ENCODE assay signal across 1 cellular context in the genomic region with DNA sequence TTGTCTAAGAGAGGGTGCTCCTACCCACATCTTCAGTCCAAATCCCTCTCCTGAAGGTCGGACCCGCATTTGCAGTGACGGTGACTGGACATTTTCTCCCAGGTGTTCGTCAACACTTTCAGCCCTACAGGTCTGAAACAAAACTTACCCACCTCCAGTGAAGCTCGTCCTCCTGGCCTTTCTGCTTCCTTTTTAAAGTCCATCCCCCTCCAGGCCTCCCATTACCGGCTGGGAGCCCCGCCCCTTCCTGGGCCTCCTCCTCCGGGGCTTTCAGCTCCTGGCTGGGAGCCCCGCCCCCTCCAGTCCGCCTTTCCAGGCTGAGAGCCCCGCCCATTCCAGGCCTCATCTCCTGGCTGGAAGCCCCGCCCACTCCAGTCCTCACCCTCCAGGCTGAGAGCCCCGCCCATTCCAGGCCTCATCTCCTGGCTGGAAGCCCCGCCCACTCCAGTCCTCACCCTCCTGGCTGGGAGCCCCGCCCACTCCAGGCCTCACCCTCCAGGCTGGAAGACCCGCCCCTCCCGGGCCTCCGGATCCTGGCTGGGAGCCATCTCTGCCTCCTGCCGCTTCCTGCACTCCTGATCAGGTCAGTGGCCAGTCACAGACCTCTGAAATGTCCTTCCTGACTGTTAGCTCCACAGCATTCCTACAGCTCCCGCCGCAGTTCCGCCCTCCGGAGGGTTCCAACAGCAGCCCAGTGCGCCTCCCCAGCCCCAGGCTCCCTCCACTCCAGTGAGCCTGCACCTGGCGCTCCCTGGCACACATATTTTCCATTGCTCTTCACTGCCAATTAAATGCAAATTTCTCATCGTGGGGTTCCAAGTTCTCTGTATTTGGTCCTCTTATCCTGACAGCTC.
TF ChIP-seq lines count a peak whose summit lies in the region.

No MANE protein-coding gene starts in this region.

TF ChIP-seq in liver, 16 proteins besides CTCF, POLR2A, EP300 and RAD21 (continued from another document):
- TF ChIP-seq, protein P1, sequence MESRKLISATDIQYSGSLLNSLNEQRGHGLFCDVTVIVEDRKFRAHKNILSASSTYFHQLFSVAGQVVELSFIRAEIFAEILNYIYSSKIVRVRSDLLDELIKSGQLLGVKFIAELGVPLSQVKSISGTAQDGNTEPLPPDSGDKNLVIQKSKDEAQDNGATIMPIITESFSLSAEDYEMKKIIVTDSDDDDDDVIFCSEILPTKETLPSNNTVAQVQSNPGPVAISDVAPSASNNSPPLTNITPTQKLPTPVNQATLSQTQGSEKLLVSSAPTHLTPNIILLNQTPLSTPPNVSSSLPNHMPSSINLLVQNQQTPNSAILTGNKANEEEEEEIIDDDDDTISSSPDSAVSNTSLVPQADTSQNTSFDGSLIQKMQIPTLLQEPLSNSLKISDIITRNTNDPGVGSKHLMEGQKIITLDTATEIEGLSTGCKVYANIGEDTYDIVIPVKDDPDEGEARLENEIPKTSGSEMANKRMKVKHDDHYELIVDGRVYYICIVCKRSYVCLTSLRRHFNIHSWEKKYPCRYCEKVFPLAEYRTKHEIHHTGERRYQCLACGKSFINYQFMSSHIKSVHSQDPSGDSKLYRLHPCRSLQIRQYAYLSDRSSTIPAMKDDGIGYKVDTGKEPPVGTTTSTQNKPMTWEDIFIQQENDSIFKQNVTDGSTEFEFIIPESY (IDR thresholded peaks at IDR 0.05), result peak; percentile 14
- peak; percentile 90 for TF ChIP-seq YY1 (IDR thresholded peaks at IDR 0.05)
- TF ChIP-seq JUND (IDR thresholded peaks at IDR 0.05), result peak in 1 of 2 donors; percentile 39
- TF ChIP-seq RXRA (IDR thresholded peaks at IDR 0.05), result peak; percentile 71 to 77
- no peak for TF ChIP-seq FOXA2 (IDR thresholded peaks at IDR 0.05)
- TF ChIP-seq GABPA (IDR thresholded peaks at IDR 0.05 in 1 of 2, conservative IDR thresholded peaks at IDR 0.05 in 1 of 2), result peak in 1 of 2 donors; percentile 66
- peak; percentile 90 for TF ChIP-seq SP1 (IDR thresholded peaks at IDR 0.05)
- TF ChIP-seq TAF1 (conservative IDR thresholded peaks at IDR 0.05), result peak; percentile 78
TF ChIP-seq in liver: peak in this region for 14.
